ENCODE assay signal across 35 cellular contexts in the genomic region with DNA sequence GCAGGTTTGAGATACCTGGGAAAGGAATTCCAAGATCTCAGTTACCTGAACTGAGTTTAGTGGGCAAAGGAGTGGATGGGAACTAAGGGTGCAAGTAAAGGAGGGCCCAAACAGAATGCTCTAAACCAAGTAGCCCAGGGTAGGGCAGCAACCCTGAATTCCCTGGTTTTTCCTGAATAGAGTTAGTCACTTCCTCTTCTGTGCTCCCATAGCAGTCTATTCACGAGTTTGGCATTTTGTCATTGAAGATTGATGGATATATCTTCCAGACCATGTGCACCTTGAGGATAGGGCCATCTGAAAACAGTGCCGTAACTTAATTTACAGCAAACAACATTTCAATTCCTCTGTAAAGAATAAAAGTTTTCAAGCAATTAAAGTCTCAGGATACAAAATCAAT. TPM values are rescaled to one million over a fixed set of nuclear protein-coding genes. Genes with fewer than 3 reads are reported as not detected.
DNase-seq lines count a peak whose midpoint lies in the region; ATAC-seq, FAIRE-seq and TF ChIP-seq lines count a peak whose summit lies in the region.
"Had no signal": no experiment of that assay in that cellular context is flagged by ENCODE, and none has a peak within 500 bp of the region (broad histone marks: within the 10 kb centered on the region; RNA-seq: fewer than 3 reads in every experiment).

No MANE protein-coding gene starts in this region.

- H3K9ac ChIP-seq in PC-3 (ENCODE audit: low read length) = no peak overlapping the region
- no peak overlapping the region for H3K9ac ChIP-seq in astrocyte (ENCODE audit: low read length)

- peaks cover 22% of the 10 kb centered on the region for H3K4me1 Mint-ChIP-seq in astrocyte (ENCODE audit: low read depth, unreplicated experiment)
- H3K4me1 Mint-ChIP-seq: activated naive CD4-positive, alpha-beta T cell treated with anti-CD3 and anti-CD28 coated beads, Interleukin-2, amount 10 ng/mL, durations not matched to agents 7 days and 5 days; activated T-helper 17 cell treated with anti-CD3 and anti-CD28 coated beads, Interleukin-2, amount 50 U/mL, for 72 hours; B cell; naive thymus-derived CD4-positive, alpha-beta T cell had no signal

- CTCF ChIA-PET in PC-3 (lab: Charles Lee) = no interaction called here

- intact Hi-C loops in PC-3 (cut with micrococcal nuclease) = no loop called here
- intact Hi-C loops in sciatic nerve (cut with DNase I) = no loop called here

- H3K27me3 ChIP-seq in PC-3 (ENCODE audit: low read length) (no peaks in the 10 kb centered on the region), astrocyte (ENCODE audit: insufficient read depth, low read length) (no peaks in the 10 kb centered on the region)
- H3K27me3 ChIP-seq: adrenal gland, body of pancreas, tibial nerve had no signal

- no peaks in the 10 kb centered on the region for H3K9me3 ChIP-seq in PC-3 (ENCODE audit: low read length)
- no peaks in the 10 kb centered on the region for H3K9me3 ChIP-seq in astrocyte (ENCODE audit: insufficient read depth, low read depth, low read length)
- H3K9me3 ChIP-seq: adrenal gland, body of pancreas, prostate gland, tibial nerve had no signal

- peak; percentile 50 for DNase-seq in EL
- peak; percentile 75 for DNase-seq in PC-3
- peak; percentile 25 for DNase-seq in astrocyte (ENCODE audit: low read depth)
- peak; percentile 65 to 86 for DNase-seq in lung microvascular endothelial cell (ENCODE audit: low read depth in 2 of 2)
- no peak for DNase-seq in central memory CD4-positive, alpha-beta T cell
- no peak for DNase-seq in sciatic nerve (ENCODE audit: low spot score)
- DNase-seq: ACHN; activated CD4-positive, alpha-beta T cell treated with anti-CD3 and anti-CD28 coated beads for 4 hours; activated naive CD4-positive, alpha-beta T cell treated with anti-CD3 and anti-CD28 coated beads, Interleukin-2, amount 10 ng/mL, durations not matched to agents 7 days and 5 days; adrenal gland; body of pancreas; DMS 273 treated with DMSO at 0.1 percent for 48 hours; glutamatergic neuron; KG1; left ventricle myocardium superior; MM.1S; naive thymus-derived CD4-positive, alpha-beta T cell; NCI-H1930; NCI-H2171 treated with DMSO at 0.1 percent for 48 hours; NCI-H524 treated with DMSO at 0.1 percent for 48 hours; NK-92 treated with Interleukin-12 subunit alpha and Interleukin-12 subunit beta, amount 100 ng/mL, for 24 hours; SIG-M5; stimulated activated CD4-positive, alpha-beta T cell treated with anti-CD3 and anti-CD28 coated beads, Interleukin-4, amount 100 ng/mL, for 4 hours; T1000; WERI-Rb-1 had no signal

- H3K36me3 ChIP-seq in PC-3 (ENCODE audit: low read depth, low read length) (no peaks in the 10 kb centered on the region), astrocyte (ENCODE audit: insufficient read depth, low read length) (peaks cover 5% of the 10 kb centered on the region)
- H3K36me3 ChIP-seq: adrenal gland, prostate gland, tibial nerve, WERI-Rb-1 had no signal

- H3K4me3 ChIP-seq in PC-3 (ENCODE audit: low read length) = no peak overlapping the region
- no peak overlapping the region for H3K4me3 ChIP-seq in astrocyte (ENCODE audit: insufficient read depth, low read depth, low read length)
- H3K4me3 ChIP-seq: adrenal gland, body of pancreas, prostate gland, tibial nerve had no signal

- no peak for TF ChIP-seq CTCF in PC-3 (conservative IDR thresholded peaks at IDR 0.05; ENCODE audit: low read depth, low read length)
- TF ChIP-seq CTCF in astrocyte (IDR thresholded peaks at IDR 0.05; ENCODE audit: insufficient read depth, low read depth, low read length) = no peak

- no peaks in the 10 kb centered on the region for H3K9me3 Mint-ChIP-seq in astrocyte (ENCODE audit: unreplicated experiment)
- H3K9me3 Mint-ChIP-seq: activated naive CD4-positive, alpha-beta T cell treated with anti-CD3 and anti-CD28 coated beads, Interleukin-2, amount 10 ng/mL, durations not matched to agents 7 days and 5 days; mesothelial cell of epicardium had no signal

- no peak overlapping the region for H3K4me3 Mint-ChIP-seq in astrocyte (ENCODE audit: unreplicated experiment)
- H3K4me3 Mint-ChIP-seq: activated naive CD4-positive, alpha-beta T cell treated with anti-CD3 and anti-CD28 coated beads, Interleukin-2, amount 10 ng/mL, durations not matched to agents 7 days and 5 days; activated T-helper 17 cell treated with anti-CD3 and anti-CD28 coated beads, Interleukin-2, amount 50 U/mL, for 72 hours; B cell; mesothelial cell of epicardium; naive thymus-derived CD4-positive, alpha-beta T cell had no signal

- H2AFZ ChIP-seq in PC-3 (ENCODE audit: low read length) (no peak overlapping the region), astrocyte (ENCODE audit: low read depth, low read length) (no peak overlapping the region)

- ATAC-seq in PC-3 = peak; percentile 79
- no peak for ATAC-seq in HG03460 (IDR thresholded peaks at IDR 0.05; ENCODE audit: unreplicated experiment)
- ATAC-seq in GM19023 (IDR thresholded peaks at IDR 0.05; ENCODE audit: unreplicated experiment) = no peak
- no peak for ATAC-seq in sciatic nerve
- ATAC-seq: activated T-helper 17 cell treated with anti-CD3 and anti-CD28 coated beads, Interleukin-2, amount 50 U/mL, for 72 hours; body of pancreas; left ventricle myocardium superior; naive thymus-derived CD4-positive, alpha-beta T cell had no signal

- no TSS peak for BruUV-seq in PC-3 (replicated peaks; lab: Mats Ljungman, UMichigan)

- H3K9me2 ChIP-seq in PC-3 (replicated peaks; ENCODE audit: low read length) = no peaks in the 10 kb centered on the region

- H4K20me1 ChIP-seq in PC-3 (ENCODE audit: low read length) = no peaks in the 10 kb centered on the region
- no peaks in the 10 kb centered on the region for H4K20me1 ChIP-seq in astrocyte (ENCODE audit: insufficient read depth, low read length)

- H3K4me1 ChIP-seq in PC-3 (ENCODE audit: insufficient read depth, low read length) = peaks cover 16% of the 10 kb centered on the region
- H3K4me1 ChIP-seq in astrocyte (ENCODE audit: insufficient read depth, low read length) = peaks cover 14% of the 10 kb centered on the region
- H3K4me1 ChIP-seq: adrenal gland, body of pancreas, prostate gland, tibial nerve had no signal

- H3F3A ChIP-seq in PC-3 (ENCODE audit: low read length, unreplicated experiment) = no peaks in the 10 kb centered on the region

- no peak overlapping the region for H3K27ac Mint-ChIP-seq in astrocyte (ENCODE audit: unreplicated experiment)
- H3K27ac Mint-ChIP-seq: activated naive CD4-positive, alpha-beta T cell treated with anti-CD3 and anti-CD28 coated beads, Interleukin-2, amount 10 ng/mL, durations not matched to agents 7 days and 5 days; activated T-helper 17 cell treated with anti-CD3 and anti-CD28 coated beads, Interleukin-2, amount 50 U/mL, for 72 hours; B cell; mesothelial cell of epicardium; naive thymus-derived CD4-positive, alpha-beta T cell had no signal

- FAIRE-seq in astrocyte (lab: Jason Lieb, UNC) = no peak
- FAIRE-seq: GM12892, HTR-8/SVneo had no signal

- H3K4me2 ChIP-seq in PC-3 (ENCODE audit: low read length) = peak overlapping the region; percentile 46
- peak overlapping the region; percentile 72 for H3K4me2 ChIP-seq in astrocyte (ENCODE audit: low read length)

- no peaks in the 10 kb centered on the region for H3K36me3 Mint-ChIP-seq in astrocyte (ENCODE audit: low read depth, unreplicated experiment)
- H3K36me3 Mint-ChIP-seq: activated naive CD4-positive, alpha-beta T cell treated with anti-CD3 and anti-CD28 coated beads, Interleukin-2, amount 10 ng/mL, durations not matched to agents 7 days and 5 days; mesothelial cell of epicardium; naive thymus-derived CD4-positive, alpha-beta T cell had no signal

- POLR2A ChIA-PET in PC-3 (lab: Charles Lee; ENCODE audit: unreplicated experiment) = no interaction called here

- H3K27me3 Mint-ChIP-seq in astrocyte (ENCODE audit: low read depth, unreplicated experiment) = no peaks in the 10 kb centered on the region

- H3K79me2 ChIP-seq in PC-3 (ENCODE audit: low read length) (no peaks in the 10 kb centered on the region), astrocyte (ENCODE audit: insufficient read depth, low read length) (no peaks in the 10 kb centered on the region)

- H3K27ac ChIP-seq in PC-3 (ENCODE audit: low read length) (no peak overlapping the region), astrocyte (ENCODE audit: low read depth, low read length) (peak overlapping the region; percentile 28)
- H3K27ac ChIP-seq: adrenal gland, body of pancreas, epithelial cell of prostate, prostate gland, tibial nerve, WERI-Rb-1 had no signal

RNA-seq across cellular contexts. Expression of gene PTX3, which starts 18.5 kb away (rescaled TPM):
- total RNA-seq in PC-3 (2014; rRNA removed) = 24.4 and 27.3 TPM in 2 replicates
- total RNA-seq in astrocyte = 3.0 and 4.7 TPM in 2 replicates
- 185 and 311 TPM in 2 replicates for total RNA-seq in lung microvascular endothelial cell
- total RNA-seq in sciatic nerve = 4.2 TPM

Comparison
In these comparisons a context has a peak if more than half of its experiments do, and no peak if none do; other contexts are left out.
1. DNase-seq: peak in EL (single experiment), PC-3 (single experiment), astrocyte (single experiment) and lung microvascular endothelial cell (2 of 2); none in central memory CD4-positive, alpha-beta T cell (single experiment) and sciatic nerve (single experiment).